ENCODE assay signal across 1 cellular context in genomic region chr14:75279739-75280447, GRCh38.
TF ChIP-seq lines count a peak whose summit lies in the region.

No MANE protein-coding gene starts in this region.

TF ChIP-seq in GM12878, 131 proteins besides CTCF, POLR2A, EP300 and RAD21 (continued from another document):
- no peak for TF ChIP-seq SREBF1 (IDR thresholded peaks at IDR 0.05; ENCODE audit: low read length)
- TF ChIP-seq HCFC1 (IDR thresholded peaks at IDR 0.05; ENCODE audit: low read length): no peak
- TF ChIP-seq ZZZ3 (IDR thresholded peaks at IDR 0.05; ENCODE audit: control insufficient read depth, insufficient read length, low read depth): no peak
- TF ChIP-seq POU2F2 (IDR thresholded peaks at IDR 0.05; ENCODE audit: borderline replicate concordance, low read depth, low read length): no peak; the same call in 2 of the 3 replicates
- no peak for TF ChIP-seq NFIC (IDR thresholded peaks at IDR 0.05; ENCODE audit: low read depth, low read length)
- no peak for TF ChIP-seq TCF7 (IDR thresholded peaks at IDR 0.05; ENCODE audit: borderline replicate concordance)
- no peak for TF ChIP-seq SREBF2 (IDR thresholded peaks at IDR 0.05; ENCODE audit: low read length)
